11 cellular contexts compared by ENCODE assay signal in the genomic region with DNA sequence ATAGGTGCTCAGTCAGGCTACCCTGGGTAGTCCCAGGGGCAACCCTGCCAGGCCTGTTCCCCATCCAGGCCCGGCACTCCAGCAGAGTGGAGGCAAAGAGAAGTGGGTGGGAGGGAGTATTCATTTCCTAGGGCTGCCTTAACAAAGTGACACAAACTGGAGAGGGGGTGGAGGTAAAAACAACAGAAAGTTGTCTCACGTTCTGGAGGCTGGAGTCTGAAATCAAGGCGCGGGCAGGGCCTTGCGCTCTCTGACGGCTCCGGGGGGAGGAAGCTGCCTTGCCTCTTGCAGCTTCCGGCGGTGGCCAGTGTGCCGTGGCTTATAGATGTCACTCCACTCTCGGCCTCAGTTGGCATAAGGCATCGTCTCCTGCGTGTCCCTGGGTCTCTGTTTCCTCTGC.
DNase-seq lines count a peak whose midpoint lies in the region; ATAC-seq and TF ChIP-seq lines count a peak whose summit lies in the region.
"Had no signal": no experiment of that assay in that cellular context is flagged by ENCODE, and none has a peak within 500 bp of the region (broad histone marks: within the 10 kb centered on the region; RNA-seq: fewer than 3 reads in every experiment).

No MANE protein-coding gene starts in this region.

- intact Hi-C loops in sciatic nerve (cut with DNase I): no loop called here

- H3K9ac ChIP-seq in smooth muscle cell (ENCODE audit: low read depth): no peak overlapping the region

- WGBS in smooth muscle cell (ENCODE audit: low lambda C conversion rate): 66% methylated on average over 13 of the region's 13 CpGs

- no peaks in the 10 kb centered on the region for H3F3A ChIP-seq in smooth muscle cell (ENCODE audit: low read depth)

- peak overlapping the region in 2 of 6 donors; percentile 38 to 82 for H3K27ac Mint-ChIP-seq in naive B cell

- H3K9me3 ChIP-seq in smooth muscle cell (replicated peaks; ENCODE audit: low read depth): no peaks in the 10 kb centered on the region

- H3K4me3 Mint-ChIP-seq in naive B cell: peak overlapping the region in 3 of 8 donors; percentile 17 to 42 (median 30)

- peaks cover 0 to 4% (median 0%) of the 10 kb centered on the region in 7 donors for H3K9me3 Mint-ChIP-seq in naive B cell

- no peak overlapping the region for H3K27ac ChIP-seq in smooth muscle cell (ENCODE audit: low read depth)
- H3K27ac ChIP-seq: hepatocyte had no signal

- H3K36me3 Mint-ChIP-seq in naive B cell: no peaks in the 10 kb centered on the region

- no peak overlapping the region for H3K4me3 ChIP-seq in smooth muscle cell
- H3K4me3 ChIP-seq: hepatocyte had no signal

- ATAC-seq in GM18858 (IDR thresholded peaks at IDR 0.05; ENCODE audit: unreplicated experiment) (peak; percentile 36), GM21515 (IDR thresholded peaks at IDR 0.05; ENCODE audit: unreplicated experiment) (peak; percentile 44), HG03196 (IDR thresholded peaks at IDR 0.05; ENCODE audit: unreplicated experiment) (peak; percentile 45), naive B cell (ENCODE audit: low read depth in 2 of 2) (peak; percentile 45 to 77), sciatic nerve (no peak)
- ATAC-seq: HCT116 had no signal

- no peak for TF ChIP-seq CTCF in smooth muscle cell (IDR thresholded peaks at IDR 0.05; ENCODE audit: borderline replicate concordance, insufficient read depth, poor library complexity, severe bottlenecking)

- H3K4me1 Mint-ChIP-seq in naive B cell: peaks cover 11 to 22% (median 17%) of the 10 kb centered on the region in 3 donors

- H4K20me1 ChIP-seq in smooth muscle cell (ENCODE audit: low read depth): no peaks in the 10 kb centered on the region

- DNase-seq in naive B cell (no peak), sciatic nerve (ENCODE audit: low spot score) (no peak), smooth muscle cell (lab: John Stamatoyannopoulos, UW; ENCODE audit: unreplicated experiment) (no peak), islet precursor cell (no peak), NCI-H2171 (lab: John Stamatoyannopoulos, UW) (no peak)
- DNase-seq: T-helper 9 cell had no signal

- H2AFZ ChIP-seq in smooth muscle cell (ENCODE audit: low read depth): no peak overlapping the region
- H2AFZ ChIP-seq: hepatocyte had no signal

- H3K4me1 ChIP-seq in smooth muscle cell (ENCODE audit: low read depth): peaks cover 15% of the 10 kb centered on the region

- H3K27me3 ChIP-seq in smooth muscle cell (ENCODE audit: low read depth): peaks cover 13% of the 10 kb centered on the region
- H3K27me3 ChIP-seq: hepatocyte had no signal

- H3K4me2 ChIP-seq in smooth muscle cell: no peak overlapping the region
- H3K4me2 ChIP-seq: hepatocyte had no signal

- H3K36me3 ChIP-seq in smooth muscle cell (ENCODE audit: low read depth): no peaks in the 10 kb centered on the region

- peaks cover 48 to 57% (median 56%) of the 10 kb centered on the region in 3 donors for H3K27me3 Mint-ChIP-seq in naive B cell

- no peaks in the 10 kb centered on the region for H3K79me2 ChIP-seq in smooth muscle cell (ENCODE audit: low read depth)
- H3K79me2 ChIP-seq: hepatocyte had no signal
